ENCODE assay signal across 1 cellular context in the genomic region with DNA sequence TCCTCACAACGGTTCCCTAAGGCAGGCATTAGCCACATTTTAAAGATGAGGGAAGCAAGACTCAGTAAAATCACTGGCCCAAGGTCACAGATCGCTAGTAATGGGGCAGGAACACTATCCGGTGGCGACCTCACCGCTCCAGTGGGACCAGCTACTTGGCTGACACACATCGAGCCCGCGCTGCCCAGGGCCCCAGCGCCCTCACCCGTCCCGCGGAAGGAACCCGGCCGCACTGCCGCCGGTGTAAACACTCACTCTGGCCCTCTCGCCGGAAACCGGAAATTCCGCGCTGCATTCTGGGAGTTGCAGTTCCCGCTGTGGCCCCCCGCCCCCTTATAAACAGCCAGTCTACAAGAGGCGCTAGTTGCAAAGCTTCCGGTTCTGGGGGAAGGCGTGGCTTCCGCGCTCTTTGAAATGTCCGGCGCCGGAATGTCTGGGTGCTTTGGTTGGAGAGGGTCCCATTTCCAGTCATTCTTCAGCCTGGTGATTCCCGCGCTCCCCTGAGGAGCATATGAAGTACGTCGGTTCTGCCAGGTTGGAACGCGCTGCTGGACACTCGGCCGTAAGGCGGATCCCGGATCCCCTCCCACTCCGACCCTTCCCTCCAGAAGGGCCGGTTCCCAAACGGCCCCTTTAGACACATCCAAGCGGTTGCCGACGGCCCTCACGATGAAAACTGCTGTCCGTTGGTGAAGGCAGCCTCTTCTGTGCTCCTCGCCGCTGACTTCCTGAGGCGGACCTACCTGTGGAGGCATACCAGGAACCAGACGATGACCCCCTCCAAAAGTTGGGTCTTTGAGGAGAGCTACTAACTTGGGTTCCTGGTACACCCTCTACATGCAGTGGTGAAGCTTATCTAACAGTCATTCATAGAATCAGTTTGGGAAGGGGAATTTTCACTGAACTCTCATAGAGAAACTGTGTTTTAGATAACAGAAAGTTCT.
TF ChIP-seq lines count a peak whose summit lies in the region.

A gene with protein sequence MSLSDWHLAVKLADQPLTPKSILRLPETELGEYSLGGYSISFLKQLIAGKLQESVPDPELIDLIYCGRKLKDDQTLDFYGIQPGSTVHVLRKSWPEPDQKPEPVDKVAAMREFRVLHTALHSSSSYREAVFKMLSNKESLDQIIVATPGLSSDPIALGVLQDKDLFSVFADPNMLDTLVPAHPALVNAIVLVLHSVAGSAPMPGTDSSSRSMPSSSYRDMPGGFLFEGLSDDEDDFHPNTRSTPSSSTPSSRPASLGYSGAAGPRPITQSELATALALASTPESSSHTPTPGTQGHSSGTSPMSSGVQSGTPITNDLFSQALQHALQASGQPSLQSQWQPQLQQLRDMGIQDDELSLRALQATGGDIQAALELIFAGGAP (minus strand): TSS at position 258 of the 944 bp plus-strand sequence. CDS start 2,293 bp downstream, outside the sequence.

TF ChIP-seq in K562, 482 proteins besides CTCF, POLR2A, EP300 and RAD21 (continued from another document and continues in another):
- TF ChIP-seq GMEB1 (CRISPR knock-in tag; IDR thresholded peaks at IDR 0.05): no peak
- no peak for TF ChIP-seq ZFP36 (IDR thresholded peaks at IDR 0.05; ENCODE audit: low read depth, low read length, partially characterized antibody)
- TF ChIP-seq SMAD4 (CRISPR knock-in tag; conservative IDR thresholded peaks at IDR 0.05): peak; percentile 93
- TF ChIP-seq CREB5 (CRISPR knock-in tag; IDR thresholded peaks at IDR 0.05): no peak
- 0 out of 2 replicates have a peak, but pooled peaks have one; percentile 67 for TF ChIP-seq NR1H2 (CRISPR knock-in tag; IDR thresholded peaks at IDR 0.05)
- peak; percentile 37; the same call in 1 of the 2 replicates for TF ChIP-seq CHD2 (IDR thresholded peaks at IDR 0.05; ENCODE audit: low read depth, low read length)
- TF ChIP-seq PRPF4 (IDR thresholded peaks at IDR 0.05; ENCODE audit: insufficient read depth, low read depth, low read length, poor library complexity, severe bottlenecking): no peak
- no peak for TF ChIP-seq U2AF1 (optimal IDR thresholded peaks at IDR 0.05; ENCODE audit: low read depth, low read length)
- no peak for TF ChIP-seq PTTG1 (tag; IDR thresholded peaks at IDR 0.05; ENCODE audit: low read depth)
- no peak for TF ChIP-seq ZNF23 (CRISPR knock-in tag; IDR thresholded peaks at IDR 0.05)
- TF ChIP-seq MEF2A (IDR thresholded peaks at IDR 0.05; ENCODE audit: control insufficient read depth, low read depth, low read length): no peak
- TF ChIP-seq ZNF3 (CRISPR knock-in tag; IDR thresholded peaks at IDR 0.05): no peak
- no peak; the same call in 1 of the 2 replicates for TF ChIP-seq KLF1 (tag; IDR thresholded peaks at IDR 0.05)
- peak; percentile 94; the same call in 1 of the 2 replicates for TF ChIP-seq FOXK1 (CRISPR knock-in tag; IDR thresholded peaks at IDR 0.05; ENCODE audit: borderline replicate concordance)
- no peak for TF ChIP-seq ZNF444 (CRISPR knock-in tag; IDR thresholded peaks at IDR 0.05)
- peak; percentile 93 for TF ChIP-seq ETV5 (CRISPR knock-in tag; IDR thresholded peaks at IDR 0.05; ENCODE audit: low read depth)
- no peak for TF ChIP-seq NFIX (CRISPR knock-in tag; IDR thresholded peaks at IDR 0.05; ENCODE audit: low read depth)
- TF ChIP-seq ZBTB26 (CRISPR knock-in tag; IDR thresholded peaks at IDR 0.05): no peak
- TF ChIP-seq KDM2B (CRISPR knock-in tag; IDR thresholded peaks at IDR 0.05): no peak
- TF ChIP-seq HMG20B (CRISPR knock-in tag; IDR thresholded peaks at IDR 0.05): no peak
- no peak for TF ChIP-seq ILK (tag; IDR thresholded peaks at IDR 0.05; ENCODE audit: borderline replicate concordance, low read depth)
- TF ChIP-seq MAFF (IDR thresholded peaks at IDR 0.05; ENCODE audit: low read length): no peak
- peak; percentile 59 for TF ChIP-seq KAT7 (CRISPR knock-in tag; IDR thresholded peaks at IDR 0.05; ENCODE audit: borderline replicate concordance)
- TF ChIP-seq, protein P1, sequence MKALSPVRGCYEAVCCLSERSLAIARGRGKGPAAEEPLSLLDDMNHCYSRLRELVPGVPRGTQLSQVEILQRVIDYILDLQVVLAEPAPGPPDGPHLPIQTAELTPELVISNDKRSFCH (CRISPR knock-in tag; IDR thresholded peaks at IDR 0.05): no peak
- TF ChIP-seq, protein P1 (tag; IDR thresholded peaks at IDR 0.05): no peak; the same call in 1 of the 2 replicates
- TF ChIP-seq ZNF717 (CRISPR knock-in tag; IDR thresholded peaks at IDR 0.05): no peak
- TF ChIP-seq ATF6 (CRISPR knock-in tag; IDR thresholded peaks at IDR 0.05): no peak; the same call in 1 of the 2 replicates
- no peak for TF ChIP-seq RBM22 (IDR thresholded peaks at IDR 0.05; ENCODE audit: low read depth, low read length, poor library complexity, severe bottlenecking)
- TF ChIP-seq ZNF197 (CRISPR knock-in tag; IDR thresholded peaks at IDR 0.05; ENCODE audit: low read depth): 0 out of 2 replicates have a peak, but pooled peaks have one; percentile 14
- no peak for TF ChIP-seq ATF1 (CRISPR knock-in tag; IDR thresholded peaks at IDR 0.05)
- peak; percentile 62 for TF ChIP-seq ATF1 (tag; IDR thresholded peaks at IDR 0.05)
- TF ChIP-seq PTBP1 (IDR thresholded peaks at IDR 0.05; ENCODE audit: low read depth, low read length): no peak
- no peak for TF ChIP-seq U2AF2 (optimal IDR thresholded peaks at IDR 0.05; ENCODE audit: low read depth, low read length)
- no peak for TF ChIP-seq SP2 (IDR thresholded peaks at IDR 0.05; ENCODE audit: extremely low read depth, low read depth, low read length, poor library complexity, severe bottlenecking)
- TF ChIP-seq FOXJ2 (tag; IDR thresholded peaks at IDR 0.05): peak; percentile 96
- TF ChIP-seq ZNF324 (CRISPR knock-in tag; IDR thresholded peaks at IDR 0.05): no peak
- 0 out of 2 replicates have a peak, but pooled peaks have one; percentile 13 for TF ChIP-seq KAT8 (IDR thresholded peaks at IDR 0.05; ENCODE audit: low read depth)
- peak in 1 of 2 experiments; percentile 76; a peak in 1 of 4 replicates for TF ChIP-seq SIN3A (IDR thresholded peaks at IDR 0.05; ENCODE audit: borderline replicate concordance in 2 of 2, control insufficient read depth in 1 of 2, low read depth in 2 of 2, low read length in 2 of 2)
- TF ChIP-seq ZNF431 (CRISPR knock-in tag; IDR thresholded peaks at IDR 0.05): no peak
- no peak for TF ChIP-seq ZNF695 (CRISPR knock-in tag; IDR thresholded peaks at IDR 0.05)
- TF ChIP-seq, protein P2, sequence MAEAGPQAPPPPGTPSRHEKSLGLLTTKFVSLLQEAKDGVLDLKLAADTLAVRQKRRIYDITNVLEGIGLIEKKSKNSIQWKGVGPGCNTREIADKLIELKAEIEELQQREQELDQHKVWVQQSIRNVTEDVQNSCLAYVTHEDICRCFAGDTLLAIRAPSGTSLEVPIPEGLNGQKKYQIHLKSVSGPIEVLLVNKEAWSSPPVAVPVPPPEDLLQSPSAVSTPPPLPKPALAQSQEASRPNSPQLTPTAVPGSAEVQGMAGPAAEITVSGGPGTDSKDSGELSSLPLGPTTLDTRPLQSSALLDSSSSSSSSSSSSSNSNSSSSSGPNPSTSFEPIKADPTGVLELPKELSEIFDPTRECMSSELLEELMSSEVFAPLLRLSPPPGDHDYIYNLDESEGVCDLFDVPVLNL (CRISPR knock-in tag; IDR thresholded peaks at IDR 0.05; ENCODE audit: low read depth): no peak
- peak in 1 of 2 experiments; percentile 87; a peak in 2 of 4 replicates for TF ChIP-seq HDAC1 (IDR thresholded peaks at IDR 0.05)
- no peak for TF ChIP-seq NCOA2 (IDR thresholded peaks at IDR 0.05; ENCODE audit: partially characterized antibody in 2 of 2)
- TF ChIP-seq, protein P3, sequence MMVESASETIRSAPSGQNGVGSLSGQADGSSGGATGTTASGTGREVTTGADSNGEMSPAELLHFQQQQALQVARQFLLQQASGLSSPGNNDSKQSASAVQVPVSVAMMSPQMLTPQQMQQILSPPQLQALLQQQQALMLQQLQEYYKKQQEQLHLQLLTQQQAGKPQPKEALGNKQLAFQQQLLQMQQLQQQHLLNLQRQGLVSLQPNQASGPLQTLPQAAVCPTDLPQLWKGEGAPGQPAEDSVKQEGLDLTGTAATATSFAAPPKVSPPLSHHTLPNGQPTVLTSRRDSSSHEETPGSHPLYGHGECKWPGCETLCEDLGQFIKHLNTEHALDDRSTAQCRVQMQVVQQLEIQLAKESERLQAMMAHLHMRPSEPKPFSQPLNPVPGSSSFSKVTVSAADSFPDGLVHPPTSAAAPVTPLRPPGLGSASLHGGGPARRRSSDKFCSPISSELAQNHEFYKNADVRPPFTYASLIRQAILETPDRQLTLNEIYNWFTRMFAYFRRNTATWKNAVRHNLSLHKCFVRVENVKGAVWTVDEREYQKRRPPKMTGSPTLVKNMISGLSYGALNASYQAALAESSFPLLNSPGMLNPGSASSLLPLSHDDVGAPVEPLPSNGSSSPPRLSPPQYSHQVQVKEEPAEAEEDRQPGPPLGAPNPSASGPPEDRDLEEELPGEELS (CRISPR knock-in tag; IDR thresholded peaks at IDR 0.05; ENCODE audit: borderline replicate concordance): no peak
- TF ChIP-seq XRCC4 (IDR thresholded peaks at IDR 0.05; ENCODE audit: extremely low read depth, insufficient read depth, insufficient read length): no peak
- no peak for TF ChIP-seq MTA2 (IDR thresholded peaks at IDR 0.05; ENCODE audit: low read depth)
- no peak for TF ChIP-seq PCBP2 (IDR thresholded peaks at IDR 0.05; ENCODE audit: low read depth, low read length, poor library complexity, severe bottlenecking)
- no peak for TF ChIP-seq BCL6 (CRISPR knock-in tag; IDR thresholded peaks at IDR 0.05)
- TF ChIP-seq TAL1 (IDR thresholded peaks at IDR 0.05): no peak
- no peak for TF ChIP-seq PHB (CRISPR knock-in tag; IDR thresholded peaks at IDR 0.05)
- TF ChIP-seq, protein P4, sequence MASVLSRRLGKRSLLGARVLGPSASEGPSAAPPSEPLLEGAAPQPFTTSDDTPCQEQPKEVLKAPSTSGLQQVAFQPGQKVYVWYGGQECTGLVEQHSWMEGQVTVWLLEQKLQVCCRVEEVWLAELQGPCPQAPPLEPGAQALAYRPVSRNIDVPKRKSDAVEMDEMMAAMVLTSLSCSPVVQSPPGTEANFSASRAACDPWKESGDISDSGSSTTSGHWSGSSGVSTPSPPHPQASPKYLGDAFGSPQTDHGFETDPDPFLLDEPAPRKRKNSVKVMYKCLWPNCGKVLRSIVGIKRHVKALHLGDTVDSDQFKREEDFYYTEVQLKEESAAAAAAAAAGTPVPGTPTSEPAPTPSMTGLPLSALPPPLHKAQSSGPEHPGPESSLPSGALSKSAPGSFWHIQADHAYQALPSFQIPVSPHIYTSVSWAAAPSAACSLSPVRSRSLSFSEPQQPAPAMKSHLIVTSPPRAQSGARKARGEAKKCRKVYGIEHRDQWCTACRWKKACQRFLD (CRISPR knock-in tag; IDR thresholded peaks at IDR 0.05): no peak; the same call in 1 of the 2 replicates
- TF ChIP-seq TBP (optimal IDR thresholded peaks at IDR 0.05; ENCODE audit: low read depth, low read length): peak; percentile 89
- TF ChIP-seq, protein P5, sequence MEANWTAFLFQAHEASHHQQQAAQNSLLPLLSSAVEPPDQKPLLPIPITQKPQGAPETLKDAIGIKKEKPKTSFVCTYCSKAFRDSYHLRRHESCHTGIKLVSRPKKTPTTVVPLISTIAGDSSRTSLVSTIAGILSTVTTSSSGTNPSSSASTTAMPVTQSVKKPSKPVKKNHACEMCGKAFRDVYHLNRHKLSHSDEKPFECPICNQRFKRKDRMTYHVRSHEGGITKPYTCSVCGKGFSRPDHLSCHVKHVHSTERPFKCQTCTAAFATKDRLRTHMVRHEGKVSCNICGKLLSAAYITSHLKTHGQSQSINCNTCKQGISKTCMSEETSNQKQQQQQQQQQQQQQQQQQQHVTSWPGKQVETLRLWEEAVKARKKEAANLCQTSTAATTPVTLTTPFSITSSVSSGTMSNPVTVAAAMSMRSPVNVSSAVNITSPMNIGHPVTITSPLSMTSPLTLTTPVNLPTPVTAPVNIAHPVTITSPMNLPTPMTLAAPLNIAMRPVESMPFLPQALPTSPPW (CRISPR knock-in tag; IDR thresholded peaks at IDR 0.05): peak; percentile 77
